ENCODE assay signal across 1 cellular context in genomic region chr10:97540669-97541500, GRCh38.
TF ChIP-seq lines count a peak whose summit lies in the region.

No MANE protein-coding gene starts in this region.

TF ChIP-seq in endothelial cell of umbilical vein, 7 proteins besides CTCF, POLR2A, EP300 and RAD21 (continued from another document):
- TF ChIP-seq JUN (IDR thresholded peaks at IDR 0.05; ENCODE audit: borderline replicate concordance, insufficient read depth, insufficient read length, low read depth) (no peak), EZH2 (IDR thresholded peaks at IDR 0.05; ENCODE audit: borderline replicate concordance, low read depth, low read length, severe bottlenecking) (no peak), FOS (IDR thresholded peaks at IDR 0.05; ENCODE audit: borderline replicate concordance, insufficient read depth, low read length) (no peak), MYC (IDR thresholded peaks at IDR 0.05; ENCODE audit: low read depth, low read length) (no peak)
